35 cellular contexts compared by ENCODE assay signal in genomic region chr6:146935489-146935888, GRCh38.
"Had no signal": no experiment of that assay in that cellular context is flagged by ENCODE, and none has a peak within 500 bp of the region (broad histone marks: within the 10 kb centered on the region; RNA-seq: fewer than 3 reads in every experiment).

No MANE protein-coding gene starts in this region.

- H3K27me3 ChIP-seq: MG63 had no signal

- H3K9me3 ChIP-seq: MG63 had no signal

- H3K36me3 ChIP-seq: MG63 had no signal

- H3K4me3 ChIP-seq: MG63 had no signal

- DNase-seq: Kasumi-1, MG63, MM.1S, MV-4-11, NCI-H1048, NCI-H1092, NCI-H1092 treated with DMSO at 0.1 percent for 48 hours, NCI-H1105, NCI-H1105 treated with DMSO at 0.1 percent for 48 hours, NCI-H1417, NCI-H1417 treated with DMSO at 0.1 percent for 48 hours, NCI-H1436, NCI-H1436 treated with DMSO at 0.1 percent for 48 hours, NCI-H146, NCI-H1694, NCI-H1694 treated with DMSO at 0.1 percent for 48 hours, NCI-H187, NCI-H1930, NCI-H2029, NCI-H2029 treated with DMSO at 0.1 percent for 48 hours, NCI-H2081, NCI-H2081 treated with DMSO at 0.1 percent for 48 hours, NCI-H2107, NCI-H2171, NCI-H2171 treated with DMSO at 0.1 percent for 48 hours, NCI-H2227 treated with DMSO at 0.1 percent for 48 hours, NCI-H226, NCI-H345, NCI-H446, NCI-H446 treated with DMSO at 0.1 percent for 48 hours, NCI-H510A, NCI-H510A treated with DMSO at 0.1 percent for 48 hours, NCI-H524, NCI-H524 treated with DMSO at 0.1 percent for 48 hours, NCI-H526 had no signal
